Comparison of ENCODE assay signal across 17 cellular contexts in the genomic region with DNA sequence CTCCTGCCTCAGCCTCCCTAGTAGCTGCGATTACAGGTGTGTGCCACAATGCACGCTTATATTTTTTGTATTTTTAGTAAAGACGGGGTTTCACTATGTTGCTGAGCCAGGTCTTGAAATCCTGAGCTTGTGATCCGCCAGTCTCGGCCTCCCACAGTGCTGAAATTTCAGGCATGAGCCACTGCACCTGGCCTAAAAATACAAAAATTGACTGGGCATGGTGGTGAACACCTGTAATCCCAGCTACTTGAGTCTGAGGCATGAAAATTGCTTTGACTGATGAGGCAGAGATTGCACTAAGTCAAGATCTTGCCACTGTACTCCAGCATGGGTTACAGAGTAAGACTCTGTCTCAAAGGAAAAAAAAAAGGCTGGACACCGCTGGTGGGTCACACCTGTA. TPM values are rescaled to one million over a fixed set of nuclear protein-coding genes. Genes with fewer than 3 reads are reported as not detected.
A peak's percentile ranks its signal among the peaks of the same experiment; 100 is the strongest.
DNase-seq lines count a peak whose midpoint lies in the region; ATAC-seq, FAIRE-seq and TF ChIP-seq lines count a peak whose summit lies in the region.
"Had no signal": no experiment of that assay in that cellular context is flagged by ENCODE, and none has a peak within 500 bp of the region (broad histone marks: within the 10 kb centered on the region; RNA-seq: fewer than 3 reads in every experiment).

No MANE protein-coding gene starts in this region.

- H4K91ac ChIP-seq in H1 (replicated peaks; ENCODE audit: insufficient read length, low read length) (no peak overlapping the region), trophoblast cell (ENCODE audit: low read depth, low read length) (no peak overlapping the region)

- no peak for FAIRE-seq in H1 (lab: Jason Lieb, UNC)
- FAIRE-seq: G401.6, GM12892, H54 had no signal

- H3K56ac ChIP-seq in H1 (replicated peaks; ENCODE audit: insufficient read length, low read depth, low read length): no peak overlapping the region

- H3K27me3 ChIP-seq in H1 (replicated peaks in 1 of 4; ENCODE audit: control insufficient read depth in 3 of 4, extremely low read depth in 1 of 4, insufficient read depth in 3 of 4, low read length in 3 of 4): no peaks in the 10 kb centered on the region
- no peaks in the 10 kb centered on the region for H3K27me3 ChIP-seq in trophoblast cell (ENCODE audit: insufficient read depth, low read length)
- no peaks in the 10 kb centered on the region for H3K27me3 ChIP-seq in HAP-1 (ENCODE audit: low read depth)

- no peak overlapping the region for H2AK5ac ChIP-seq in H1 (ENCODE audit: low read depth, low read length)
- no peak overlapping the region for H2AK5ac ChIP-seq in trophoblast cell (ENCODE audit: low read length)

- H3K4ac ChIP-seq in H1 (replicated peaks; ENCODE audit: insufficient read length, low read depth, low read length) (no peak overlapping the region), trophoblast cell (ENCODE audit: low read depth, low read length) (no peak overlapping the region)

- no peak overlapping the region for H4K5ac ChIP-seq in H1 (ENCODE audit: insufficient read length, low read depth, low read length)

- CTCF ChIA-PET in RWPE1 (lab: Yijun Ruan, JAX) (interaction anchor here (1.1 kb wide), 2 partner anchors 32 to 34 kb away, joined by 3 to 5 read pairs; partner anchors contain the start of gene PKN3), H1 (lab: Charles Lee; ENCODE audit: partially characterized antibody) (interaction anchor here (1.0 to 1.5 kb wide), 2 partner anchors 12 to 63 kb away, joined by 3 to 4 read pairs; no protein-coding TSS in a partner anchor)

- DNase-seq in RWPE1 (ENCODE audit: low spot score): no peak
- no peak for DNase-seq in H1 (ENCODE audit: low read depth in 1 of 2, low spot score in 2 of 2)
- peak; percentile 56 to 84 for DNase-seq in trophoblast cell
- no peak for DNase-seq in glomerular visceral epithelial cell (ENCODE audit: extremely low spot score)
- DNase-seq in HAP-1 (ENCODE audit: low spot score in 2 of 2): no peak
- DNase-seq: C1 segment of cervical spinal cord; Calu3; CD4-positive, alpha-beta memory T cell; COR-L47; DMS53; DMS79 treated with DMSO at 0.1 percent for 48 hours; HCEC 1CT had no signal

- H2BK15ac ChIP-seq in H1 (ENCODE audit: low read length): no peak overlapping the region

- H3K14ac ChIP-seq in H1 (ENCODE audit: insufficient read length) (no peak overlapping the region), trophoblast cell (ENCODE audit: low read length) (no peak overlapping the region)

- H4K12ac ChIP-seq in trophoblast cell (ENCODE audit: low read depth, low read length): no peak overlapping the region

- 0 out of 2 replicates have a peak overlapping the region, but pooled peaks have one; percentile 20 for H2BK12ac ChIP-seq in H1 (ENCODE audit: low read depth, low read length)
- H2BK12ac ChIP-seq in trophoblast cell (ENCODE audit: low read length): no peak overlapping the region

- TF ChIP-seq RAD21 in H1 (IDR thresholded peaks at IDR 0.05 in 1 of 2, conservative IDR thresholded peaks at IDR 0.05 in 1 of 2; ENCODE audit: low read depth in 2 of 2, low read length in 2 of 2): no peak

- H2BK120ac ChIP-seq in H1 (replicated peaks; ENCODE audit: low read depth, low read length): no peak overlapping the region
- H2BK120ac ChIP-seq in trophoblast cell (ENCODE audit: insufficient read depth, low read length, poor library complexity): no peak overlapping the region

- H3K23ac ChIP-seq in H1 (ENCODE audit: insufficient read length): no peak overlapping the region
- no peak overlapping the region for H3K23ac ChIP-seq in trophoblast cell (ENCODE audit: low read length)

- H3K4me1 ChIP-seq in H1 (replicated peaks in 1 of 4; ENCODE audit: control insufficient read depth in 3 of 4, insufficient read depth in 4 of 4, low read length in 3 of 4) (no peaks in the 10 kb centered on the region), trophoblast cell (ENCODE audit: control insufficient read depth in 1 of 2, insufficient read depth in 2 of 2, low read length in 2 of 2) (no peaks in the 10 kb centered on the region), HAP-1 (no peaks in the 10 kb centered on the region)

- H3K79me2 ChIP-seq in H1 (ENCODE audit: control insufficient read depth in 1 of 2, insufficient read depth in 2 of 2, low read length in 2 of 2) (no peaks in the 10 kb centered on the region), trophoblast cell (ENCODE audit: control insufficient read depth, insufficient read depth, low read length, poor library complexity) (no peaks in the 10 kb centered on the region)

- H3K18ac ChIP-seq in H1 (ENCODE audit: extremely low read depth, low read length) (no peak overlapping the region), trophoblast cell (ENCODE audit: low read length) (no peak overlapping the region)

- no peak overlapping the region for H2BK5ac ChIP-seq in H1 (ENCODE audit: low read depth, low read length)
- H2BK5ac ChIP-seq in trophoblast cell (ENCODE audit: low read depth, low read length, poor library complexity): no peak overlapping the region

- TF ChIP-seq POLR2A in H1 (IDR thresholded peaks at IDR 0.05; ENCODE audit: control extremely low read depth in 1 of 2, low read depth in 2 of 2, low read length in 2 of 2): no peak

- H2BK20ac ChIP-seq in H1 (ENCODE audit: low read length): no peak overlapping the region

- H3K9ac ChIP-seq in H1 (replicated peaks in 1 of 4; ENCODE audit: extremely low read depth in 1 of 4, low read depth in 3 of 4, low read length in 3 of 4) (no peak overlapping the region), trophoblast cell (ENCODE audit: low read length) (no peak overlapping the region)

- in situ Hi-C loops in HAP-1 (cut with MboI; ENCODE audit: low sequenced_read_pairs): no loop called here

- no peak overlapping the region for H2AFZ ChIP-seq in H1 (ENCODE audit: low read length)
- no peak overlapping the region for H2AFZ ChIP-seq in trophoblast cell (ENCODE audit: insufficient read depth, low read length, poor library complexity)
- H2AFZ ChIP-seq: GM23338 had no signal

- H3K79me1 ChIP-seq in H1 (ENCODE audit: low read depth, low read length): no peaks in the 10 kb centered on the region
- H3K79me1 ChIP-seq in trophoblast cell (ENCODE audit: low read length): no peaks in the 10 kb centered on the region

- no peaks in the 10 kb centered on the region for H3K23me2 ChIP-seq in H1 (ENCODE audit: low read depth, low read length)

- H3K9me3 ChIP-seq in H1 (ENCODE audit: insufficient read depth in 2 of 2, low read depth in 1 of 2, low read length in 1 of 2) (no peaks in the 10 kb centered on the region), trophoblast cell (ENCODE audit: insufficient read depth, low read depth, low read length) (no peaks in the 10 kb centered on the region), HAP-1 (no peaks in the 10 kb centered on the region)

- no peaks in the 10 kb centered on the region for H4K20me1 ChIP-seq in H1 (replicated peaks in 1 of 2; ENCODE audit: control insufficient read depth in 1 of 2, insufficient read depth in 2 of 2, low read length in 2 of 2)

- TF ChIP-seq EP300 in H1 (IDR thresholded peaks at IDR 0.05; ENCODE audit: borderline replicate concordance in 1 of 2, low read depth in 2 of 2, low read length in 2 of 2): no peak

- WGBS in H1 (ENCODE audit: extremely low coverage in 1 of 2, insufficient coverage in 1 of 2, insufficient read length in 1 of 2, insufficient replicate concordance in 2 of 2, low coverage in 1 of 2, low lambda C conversion rate in 2 of 2, missing lambda C conversion rate in 1 of 2), 2 experiments: 89% methylated on average over 6 of the region's 6 CpGs; no CpG with 5 or more reads in 1 of the 2 experiments
- no CpG with 5 or more reads among the region's 6 CpGs for WGBS in trophoblast cell (ENCODE audit: extremely low coverage, insufficient coverage, insufficient read length)

- no peak overlapping the region for H4K8ac ChIP-seq in H1 (ENCODE audit: extremely low read depth, insufficient read depth, low read length)
- H4K8ac ChIP-seq in trophoblast cell (ENCODE audit: low read depth, low read length): no peak overlapping the region

- peak overlapping the region; percentile 0; the same call in 1 of the 2 replicates for H3K27ac ChIP-seq in RWPE1
- H3K27ac ChIP-seq in H1 (ENCODE audit: low read depth, low read length): no peak overlapping the region
- no peak overlapping the region for H3K27ac ChIP-seq in trophoblast cell (ENCODE audit: low read depth, low read length)

- POLR2A ChIA-PET in RWPE1 (lab: Yijun Ruan, JAX; ENCODE audit: low non-redundant PET) (interaction anchor here (0.5 kb wide), 1 partner anchor 18 kb away, joined by 7 read pairs; no protein-coding TSS in a partner anchor), H1 (lab: Charles Lee; ENCODE audit: partially characterized antibody) (interaction anchor here (0.7 to 43.1 kb wide), 3 partner anchors 13 to 114 kb away, joined by 4 to 1197 read pairs (median 5); partner anchors contain the start of genes DYNC2I2, PKN3 and SET)

- no peak overlapping the region for H3K4me2 ChIP-seq in H1 (ENCODE audit: insufficient read depth in 1 of 2, low read depth in 2 of 2, low read length in 2 of 2)
- no peak overlapping the region for H3K4me2 ChIP-seq in trophoblast cell (ENCODE audit: low read length)
- H3K4me2 ChIP-seq: GM23338 had no signal

- no peaks in the 10 kb centered on the region for H3K36me3 ChIP-seq in H1 (ENCODE audit: control insufficient read depth in 2 of 4, insufficient read depth in 4 of 4, low read length in 3 of 4)
- H3K36me3 ChIP-seq in trophoblast cell (ENCODE audit: control insufficient read depth in 1 of 2, insufficient read depth in 2 of 2, low read length in 2 of 2): no peaks in the 10 kb centered on the region
- H3K36me3 ChIP-seq in HAP-1 (replicated peaks): no peaks in the 10 kb centered on the region

- no peak for ATAC-seq in HG03342 (IDR thresholded peaks at IDR 0.05; ENCODE audit: unreplicated experiment)
- ATAC-seq: GM23338 had no signal

- H3K4me3 ChIP-seq in H1 (ENCODE audit: extremely low read depth in 1 of 4, insufficient read depth in 2 of 4, low read depth in 3 of 4, low read length in 4 of 4) (no peak overlapping the region), trophoblast cell (ENCODE audit: low read depth, low read length) (no peak overlapping the region), HAP-1 (no peak overlapping the region)
- H3K4me3 ChIP-seq: GM23338 had no signal

- no peak for TF ChIP-seq CTCF in RWPE1 (conservative IDR thresholded peaks at IDR 0.05; ENCODE audit: low read depth)
- no peak for TF ChIP-seq CTCF in H1 (IDR thresholded peaks at IDR 0.05; ENCODE audit: control extremely low read depth in 1 of 3, insufficient read depth in 1 of 3, low read depth in 1 of 3, low read length in 3 of 3)

RNA-seq across cellular contexts. Expression of gene DYNC2I2, which starts 13.1 kb away (rescaled TPM):
- 58.0 and 60.4 TPM in 2 replicates for total RNA-seq in H1 (2021; fragmentation: NEBNext Ultra II Directional; extraction: Animal tissue kit (Norgen Biotek cat#: 25700))
- 78.5 and 113 TPM in 2 replicates for polyA plus RNA-seq in H1 (2011; rRNA removed)
- 112 TPM for polyA plus RNA-seq in H1 (2011; cell fraction: cytosol; rRNA removed)
- 203 TPM for polyA plus RNA-seq in H1 (2011; cell fraction: nucleus; rRNA removed)
- polyA plus RNA-seq in H1 (2012, experiment 1 of 2): 31.8 to 74.2 TPM (median 69.7 TPM) in 4 replicates
- 67.0 TPM for polyA plus RNA-seq in H1 (2012, experiment 2 of 2)
- 27.5 TPM for polyA plus RNA-seq in H1 (2013, experiment 1 of 2)
- polyA plus RNA-seq in H1 (2013, experiment 2 of 2): 25.5 TPM
- polyA minus RNA-seq in H1 (2011; rRNA and poly(A)+ RNA removed): 27.1 and 35.1 TPM in 2 replicates
- 49.7 TPM for polyA minus RNA-seq in H1 (2011; cell fraction: cytosol; rRNA and poly(A)+ RNA removed)
- polyA minus RNA-seq in H1 (2011; cell fraction: nucleus; rRNA and poly(A)+ RNA removed): 59.3 TPM
- 19.9 and 21.1 TPM in 2 replicates for polyA plus RNA-seq in trophoblast cell (2013)

RNA-seq across cellular contexts. Expression of gene SET, which starts 19.2 kb away (rescaled TPM):
- 1,327 and 1,345 TPM in 2 replicates for total RNA-seq in H1 (2021; fragmentation: NEBNext Ultra II Directional; extraction: Animal tissue kit (Norgen Biotek cat#: 25700))
- polyA plus RNA-seq in H1 (2011; rRNA removed): 466 and 513 TPM in 2 replicates
- polyA plus RNA-seq in H1 (2011; cell fraction: cytosol; rRNA removed): 383 TPM
- polyA plus RNA-seq in H1 (2011; cell fraction: nucleus; rRNA removed): 93.4 TPM
- 759 to 1,315 TPM (median 835 TPM) in 4 replicates for polyA plus RNA-seq in H1 (2012, experiment 1 of 2)
- polyA plus RNA-seq in H1 (2012, experiment 2 of 2): 163 TPM
- 862 TPM for polyA plus RNA-seq in H1 (2013, experiment 1 of 2)
- 900 TPM for polyA plus RNA-seq in H1 (2013, experiment 2 of 2)
- 245 and 251 TPM in 2 replicates for polyA minus RNA-seq in H1 (2011; rRNA and poly(A)+ RNA removed)
- polyA minus RNA-seq in H1 (2011; cell fraction: cytosol; rRNA and poly(A)+ RNA removed): 1,111 TPM
- polyA minus RNA-seq in H1 (2011; cell fraction: nucleus; rRNA and poly(A)+ RNA removed): 200 TPM
- polyA plus RNA-seq in trophoblast cell (2013): 357 and 372 TPM in 2 replicates

RNA-seq across cellular contexts. Expression of gene PKN3, which starts 32.5 kb away (rescaled TPM):
- total RNA-seq in H1 (2021; fragmentation: NEBNext Ultra II Directional; extraction: Animal tissue kit (Norgen Biotek cat#: 25700)): 15.2 and 16.3 TPM in 2 replicates
- polyA plus RNA-seq in H1 (2011; rRNA removed): 15.7 and 24.4 TPM in 2 replicates
- polyA plus RNA-seq in H1 (2011; cell fraction: cytosol; rRNA removed): 20.7 TPM
- polyA plus RNA-seq in H1 (2011; cell fraction: nucleus; rRNA removed): 49.0 TPM
- 12.4 to 21.9 TPM (median 18.9 TPM) in 4 replicates for polyA plus RNA-seq in H1 (2012, experiment 1 of 2)
- 16.2 TPM for polyA plus RNA-seq in H1 (2012, experiment 2 of 2)
- 11.3 TPM for polyA plus RNA-seq in H1 (2013, experiment 1 of 2)
- polyA plus RNA-seq in H1 (2013, experiment 2 of 2): 11.3 TPM
- polyA minus RNA-seq in H1 (2011; rRNA and poly(A)+ RNA removed): 7.2 and 10.8 TPM in 2 replicates
- polyA minus RNA-seq in H1 (2011; cell fraction: cytosol; rRNA and poly(A)+ RNA removed): 15.9 TPM
- 11.0 TPM for polyA minus RNA-seq in H1 (2011; cell fraction: nucleus; rRNA and poly(A)+ RNA removed)
- 7.5 and 7.7 TPM in 2 replicates for polyA plus RNA-seq in trophoblast cell (2013)

RNA-seq across cellular contexts. Expression of gene ZDHHC12, which starts 54.1 kb away (rescaled TPM):
- total RNA-seq in H1 (2021; fragmentation: NEBNext Ultra II Directional; extraction: Animal tissue kit (Norgen Biotek cat#: 25700)): 32.8 and 35.0 TPM in 2 replicates
- 93.8 and 121 TPM in 2 replicates for polyA plus RNA-seq in H1 (2011; rRNA removed)
- polyA plus RNA-seq in H1 (2011; cell fraction: cytosol; rRNA removed): 78.5 TPM
- 139 TPM for polyA plus RNA-seq in H1 (2011; cell fraction: nucleus; rRNA removed)
- polyA plus RNA-seq in H1 (2012, experiment 1 of 2): 23.3 to 48.0 TPM (median 44.7 TPM) in 4 replicates
- polyA plus RNA-seq in H1 (2012, experiment 2 of 2): 53.7 TPM
- polyA plus RNA-seq in H1 (2013, experiment 1 of 2): 41.4 TPM
- polyA plus RNA-seq in H1 (2013, experiment 2 of 2): 43.5 TPM
- polyA minus RNA-seq in H1 (2011; rRNA and poly(A)+ RNA removed): 21.8 and 26.4 TPM in 2 replicates
- polyA minus RNA-seq in H1 (2011; cell fraction: cytosol; rRNA and poly(A)+ RNA removed): 45.5 TPM
- 34.7 TPM for polyA minus RNA-seq in H1 (2011; cell fraction: nucleus; rRNA and poly(A)+ RNA removed)
- polyA plus RNA-seq in trophoblast cell (2013): 35.3 and 35.7 TPM in 2 replicates

Comparison
In these comparisons a context has a peak if more than half of its experiments do, and no peak if none do; other contexts are left out.
1. DNase-seq: peak in trophoblast cell (2 of 2); none in RWPE1 (single experiment), H1 (0 of 2), glomerular visceral epithelial cell (single experiment) and HAP-1 (0 of 2).